Comparison of ENCODE assay signal across 23 cellular contexts in the genomic region with DNA sequence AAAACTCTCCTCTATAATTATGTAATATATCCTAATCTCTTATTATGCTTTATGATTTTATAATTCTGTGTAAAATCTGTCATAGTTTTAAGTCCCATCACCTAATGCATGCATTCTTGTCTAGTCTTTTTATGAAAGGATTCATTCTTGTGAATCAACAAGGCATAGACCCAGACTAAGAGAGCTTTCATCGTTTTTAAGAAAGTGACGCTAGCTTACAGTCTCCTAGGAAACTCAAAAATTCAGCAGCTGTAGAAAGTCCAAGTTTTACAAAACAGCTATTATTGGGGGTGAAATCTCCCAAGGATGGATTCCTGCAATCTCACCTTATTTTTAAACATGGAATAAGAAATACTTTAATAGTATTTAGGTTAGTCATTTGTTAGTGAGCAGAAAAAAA.
"Had no signal": no experiment of that assay in that cellular context is flagged by ENCODE, and none has a peak within 500 bp of the region (broad histone marks: within the 10 kb centered on the region; RNA-seq: fewer than 3 reads in every experiment).

No MANE protein-coding gene starts in this region.

- H3K36me3 Mint-ChIP-seq: memory B cell; naive B cell; stimulated activated memory B cell treated with anti-CD40 and anti-IgM and Interleukin-4, amounts not matched to agents 10 μg/mL and 1 μg/mL and 100 μg/mL, for 72 hours had no signal

- H3K27me3 Mint-ChIP-seq: central memory CD8-positive, alpha-beta T cell; effector memory CD8-positive, alpha-beta T cell; memory B cell; naive B cell; progenitor cell of endocrine pancreas; stimulated activated memory B cell treated with anti-CD40 and anti-IgM and Interleukin-4, amounts not matched to agents 10 μg/mL and 1 μg/mL and 100 μg/mL, for 72 hours; stimulated activated naive CD8-positive, alpha-beta T cell treated with anti-CD3 and anti-CD28 coated beads, Interleukin-15, amount 100 ng/mL, for 72 hours had no signal

- DNase-seq: effector memory CD8-positive, alpha-beta T cell; esophagus squamous epithelium; foreskin fibroblast; head of caudate nucleus; kidney; left cardiac atrium; left ventricle myocardium inferior; lower lobe of right lung; naive B cell; nephron progenitor cell; right cardiac atrium; spleen; stimulated activated CD4-positive, alpha-beta T cell treated with anti-CD3 and anti-CD28 coated beads, Interleukin-15, amount 100 ng/mL, for 24 hours; stimulated activated CD4-positive, alpha-beta T cell treated with anti-CD3 and anti-CD28 coated beads, Interleukin-1b, Interleukin-23, amount 100 ng/mL, for 48 hours; stimulated activated CD4-positive, alpha-beta T cell treated with anti-CD3 and anti-CD28 coated beads, Interleukin-4, amount 100 ng/mL, for 24 hours; stimulated activated naive CD8-positive, alpha-beta T cell treated with anti-CD3 and anti-CD28 coated beads, Interleukin-15, amount 100 ng/mL, for 72 hours; trophoblast cell had no signal

- H3K27ac Mint-ChIP-seq: effector memory CD8-positive, alpha-beta T cell; memory B cell; naive B cell; nephron progenitor cell; progenitor cell of endocrine pancreas; stimulated activated memory B cell treated with anti-CD40 and anti-IgM and Interleukin-4, amounts not matched to agents 10 μg/mL and 1 μg/mL and 100 μg/mL, for 72 hours; stimulated activated naive CD8-positive, alpha-beta T cell treated with anti-CD3 and anti-CD28 coated beads, Interleukin-15, amount 100 ng/mL, for 72 hours had no signal

- H3K4me1 Mint-ChIP-seq: central memory CD8-positive, alpha-beta T cell; memory B cell; naive B cell; nephron progenitor cell; stimulated activated memory B cell treated with anti-CD40 and anti-IgM and Interleukin-4, amounts not matched to agents 10 μg/mL and 1 μg/mL and 100 μg/mL, for 72 hours; stimulated activated naive CD8-positive, alpha-beta T cell treated with anti-CD3 and anti-CD28 coated beads, Interleukin-15, amount 100 ng/mL, for 72 hours had no signal

- H3K27me3 ChIP-seq: esophagus squamous epithelium, hepatocyte, neutrophil, spleen had no signal

- ATAC-seq: effector memory CD8-positive, alpha-beta T cell; left cardiac atrium; lower lobe of right lung; right cardiac atrium; stimulated activated memory B cell treated with anti-CD40 and anti-IgM and Interleukin-4, amounts not matched to agents 10 μg/mL and 1 μg/mL and 100 μg/mL, for 72 hours; stimulated activated naive CD8-positive, alpha-beta T cell treated with anti-CD3 and anti-CD28 coated beads, Interleukin-15, amount 100 ng/mL, for 72 hours had no signal

- H3K27ac ChIP-seq: esophagus squamous epithelium, hepatocyte, left ventricle myocardium inferior, lower lobe of right lung, neutrophil, spleen had no signal

- H3K9me3 Mint-ChIP-seq: memory B cell; naive B cell; nephron progenitor cell; stimulated activated memory B cell treated with anti-CD40 and anti-IgM and Interleukin-4, amounts not matched to agents 10 μg/mL and 1 μg/mL and 100 μg/mL, for 72 hours; stimulated activated naive CD8-positive, alpha-beta T cell treated with anti-CD3 and anti-CD28 coated beads, Interleukin-15, amount 100 ng/mL, for 72 hours had no signal

- H3K4me3 ChIP-seq: esophagus squamous epithelium, hepatocyte, left ventricle myocardium inferior, lower lobe of right lung, spleen had no signal

- H3K4me3 Mint-ChIP-seq: central memory CD8-positive, alpha-beta T cell; effector memory CD8-positive, alpha-beta T cell; memory B cell; naive B cell; nephron progenitor cell; stimulated activated memory B cell treated with anti-CD40 and anti-IgM and Interleukin-4, amounts not matched to agents 10 μg/mL and 1 μg/mL and 100 μg/mL, for 72 hours; stimulated activated naive CD8-positive, alpha-beta T cell treated with anti-CD3 and anti-CD28 coated beads, Interleukin-15, amount 100 ng/mL, for 72 hours had no signal
